In genomic region chr9:8019636-8020035, GRCh38 we compare ENCODE assay signal across 24 cellular contexts.
DNase-seq lines count a peak whose midpoint lies in the region; ATAC-seq, FAIRE-seq and TF ChIP-seq lines count a peak whose summit lies in the region.
"Had no signal": no experiment of that assay in that cellular context is flagged by ENCODE, and none has a peak within 500 bp of the region (broad histone marks: within the 10 kb centered on the region; RNA-seq: fewer than 3 reads in every experiment).

No MANE protein-coding gene starts in this region.

- no peaks in the 10 kb centered on the region for H3K9me1 ChIP-seq in K562 (ENCODE audit: control insufficient read depth, insufficient read depth, low read length)

- no peaks in the 10 kb centered on the region for H3K27me3 Mint-ChIP-seq in activated CD4-positive, alpha-beta T cell treated with anti-CD3 and anti-CD28 coated beads, Interleukin-2, amount 10 ng/mL, durations not matched to agents 7 days and 5 days
- H3K27me3 Mint-ChIP-seq: CD4-positive, CD25-positive, alpha-beta regulatory T cell had no signal

- no peak overlapping the region for H3K4me3 Mint-ChIP-seq in activated CD4-positive, alpha-beta T cell treated with anti-CD3 and anti-CD28 coated beads, Interleukin-2, amount 10 ng/mL, durations not matched to agents 7 days and 5 days
- H3K4me3 Mint-ChIP-seq: CD14-positive monocyte; CD4-positive, alpha-beta memory T cell; CD4-positive, CD25-positive, alpha-beta regulatory T cell; CD8-positive, alpha-beta memory T cell had no signal

- H3K27ac ChIP-seq in HepG2 (ENCODE audit: extremely low read length, insufficient read depth, low read length) (no peak overlapping the region), right lobe of liver (no peak overlapping the region), K562 (ENCODE audit: extremely low read depth, low read depth, low read length) (no peak overlapping the region)
- H3K27ac ChIP-seq: 22Rv1, BLaER1 had no signal

- in situ Hi-C loops in HepG2 (cut with HindIII; ENCODE audit: extremely low pct_ligation_motif_present, low pct_unique_long_range_greater_than_20kb) (no loop called here), K562 (cut with MboI) (no loop called here)

- H2AFZ ChIP-seq in HepG2 (ENCODE audit: low read length) = no peak overlapping the region
- H2AFZ ChIP-seq in K562 (ENCODE audit: low read depth, low read length) = no peak overlapping the region

- peaks cover 63% of the 10 kb centered on the region for H3K9me3 ChIP-seq in HepG2 (ENCODE audit: low read length)
- H3K9me3 ChIP-seq in right lobe of liver = no peaks in the 10 kb centered on the region
- H3K9me3 ChIP-seq in K562 (replicated peaks; ENCODE audit: control insufficient read depth, insufficient read depth, low read depth, low read length) = no peaks in the 10 kb centered on the region; the same call in 1 of the 2 replicates
- H3K9me3 ChIP-seq: BE2C had no signal

- no peaks in the 10 kb centered on the region for H3K79me2 ChIP-seq in HepG2 (ENCODE audit: insufficient read depth, low read length)
- no peaks in the 10 kb centered on the region for H3K79me2 ChIP-seq in K562 (ENCODE audit: control insufficient read depth, insufficient read depth, low read length)

- H3K9ac ChIP-seq in HepG2 (ENCODE audit: insufficient read depth, low read depth, low read length) (no peak overlapping the region), K562 (ENCODE audit: insufficient read depth in 1 of 2, low read depth in 2 of 2, low read length in 2 of 2) (no peak overlapping the region)
- H3K9ac ChIP-seq: BLaER1 had no signal

- CTCF ChIA-PET in HepG2 (lab: Yijun Ruan, JAX; ENCODE audit: low intra/inter-chr PET ratio, low total read pairs) = no interaction called here
- CTCF ChIA-PET in K562 (lab: Yijun Ruan, JAX; ENCODE audit: low intra/inter-chr PET ratio) = no interaction called here
- CTCF ChIA-PET in activated CD4-positive, alpha-beta T cell treated with anti-CD3 and anti-CD28 coated beads, Interleukin-2, amount 10 ng/mL, durations not matched to agents 7 days and 5 days (lab: Charles Lee) = no interaction called here

- intact Hi-C loops in HepG2 (cut with micrococcal nuclease; ENCODE audit: unreplicated experiment) (no loop called here), right lobe of liver (cut with DNase I) (no loop called here), K562 (cut with micrococcal nuclease) (no loop called here)

- no peak for TF ChIP-seq POLR2A in HepG2 (IDR thresholded peaks at IDR 0.05; ENCODE audit: insufficient read depth in 1 of 2, low read depth in 2 of 2, low read length in 2 of 2)
- no peak for TF ChIP-seq POLR2A in right lobe of liver (IDR thresholded peaks at IDR 0.05)
- no peak for TF ChIP-seq POLR2A in K562 (conservative IDR thresholded peaks at IDR 0.05)

- POLR2A ChIA-PET in HepG2 (lab: Yijun Ruan, JAX) = no interaction called here
- POLR2A ChIA-PET in K562 (lab: Yijun Ruan, JAX) = no interaction called here
- POLR2A ChIA-PET in activated CD4-positive, alpha-beta T cell treated with anti-CD3 and anti-CD28 coated beads, Interleukin-2, amount 10 ng/mL, durations not matched to agents 7 days and 5 days (lab: Charles Lee) = no interaction called here

- no peaks in the 10 kb centered on the region for H3K4me1 Mint-ChIP-seq in activated CD4-positive, alpha-beta T cell treated with anti-CD3 and anti-CD28 coated beads, Interleukin-2, amount 10 ng/mL, durations not matched to agents 7 days and 5 days
- H3K4me1 Mint-ChIP-seq: CD14-positive monocyte; CD4-positive, alpha-beta memory T cell; CD4-positive, CD25-positive, alpha-beta regulatory T cell; CD8-positive, alpha-beta memory T cell had no signal

- no peak overlapping the region for H3K4me3 ChIP-seq in HepG2 (replicated peaks in 1 of 3; ENCODE audit: insufficient read depth in 1 of 3, low read depth in 2 of 3, low read length in 3 of 3)
- H3K4me3 ChIP-seq in right lobe of liver = no peak overlapping the region
- H3K4me3 ChIP-seq in K562 = no peak overlapping the region
- H3K4me3 ChIP-seq: BLaER1, GM12878 had no signal

- TF ChIP-seq CTCF in HepG2 (CRISPR knock-in tag; IDR thresholded peaks at IDR 0.05) = no peak
- no peak for TF ChIP-seq CTCF in right lobe of liver (IDR thresholded peaks at IDR 0.05)
- no peak for TF ChIP-seq CTCF in K562 (IDR thresholded peaks at IDR 0.05 in 2 of 3, conservative IDR thresholded peaks at IDR 0.05 in 1 of 3; ENCODE audit: insufficient read depth in 2 of 3, low read depth in 1 of 3, low read length in 3 of 3)

- H3K27me3 ChIP-seq in HepG2 (ENCODE audit: control insufficient read depth in 1 of 2, insufficient read depth in 2 of 2, low read length in 2 of 2) (no peaks in the 10 kb centered on the region), right lobe of liver (no peaks in the 10 kb centered on the region), K562 (ENCODE audit: control insufficient read depth in 2 of 2, insufficient read depth in 2 of 2, low read length in 2 of 2) (no peaks in the 10 kb centered on the region)
- H3K27me3 ChIP-seq: BE2C, BLaER1 had no signal

- no peaks in the 10 kb centered on the region for H3K36me3 ChIP-seq in HepG2 (replicated peaks in 1 of 2; ENCODE audit: control insufficient read depth in 1 of 2, insufficient read depth in 2 of 2, low read length in 2 of 2)
- no peaks in the 10 kb centered on the region for H3K36me3 ChIP-seq in right lobe of liver
- H3K36me3 ChIP-seq in K562 (ENCODE audit: control insufficient read depth, insufficient read depth, low read length) = no peaks in the 10 kb centered on the region
- H3K36me3 ChIP-seq: BE2C, BLaER1 had no signal

- peaks cover 9% of the 10 kb centered on the region for H3K9me3 Mint-ChIP-seq in activated CD4-positive, alpha-beta T cell treated with anti-CD3 and anti-CD28 coated beads, Interleukin-2, amount 10 ng/mL, durations not matched to agents 7 days and 5 days

- TF ChIP-seq EP300 in HepG2 (IDR thresholded peaks at IDR 0.05; ENCODE audit: low read depth in 2 of 2, low read length in 2 of 2) (no peak), HepG2 (CRISPR knock-in tag; IDR thresholded peaks at IDR 0.05; ENCODE audit: borderline replicate concordance) (no peak), K562 (IDR thresholded peaks at IDR 0.05; ENCODE audit: low read length) (no peak)

- H3K4me1 ChIP-seq in HepG2 (ENCODE audit: insufficient read depth, low read length) (no peaks in the 10 kb centered on the region), right lobe of liver (no peaks in the 10 kb centered on the region), K562 (replicated peaks in 1 of 2; ENCODE audit: control insufficient read depth in 2 of 2, insufficient read depth in 2 of 2, low read length in 2 of 2) (no peaks in the 10 kb centered on the region)
- H3K4me1 ChIP-seq: BE2C, BLaER1 had no signal

- H4K20me1 ChIP-seq in HepG2 (ENCODE audit: insufficient read depth, low read length) (no peaks in the 10 kb centered on the region), K562 (replicated peaks; ENCODE audit: control insufficient read depth, insufficient read depth, low read length) (no peaks in the 10 kb centered on the region)
- H4K20me1 ChIP-seq: BLaER1 had no signal

- FAIRE-seq in HepG2 (lab: Jason Lieb, UNC) = no peak
- FAIRE-seq in K562 (lab: Jason Lieb, UNC) = no peak
- FAIRE-seq: GM12878, GM12892, GM18507 had no signal

- WGBS in HepG2 (ENCODE audit: low lambda C conversion rate) = under 1% methylated on average over 3 of the region's 3 CpGs
- WGBS in right lobe of liver (ENCODE audit: insufficient coverage, low coverage, low lambda C conversion rate, missing lambda C conversion rate) = 18% methylated on average over 3 of the region's 3 CpGs
- WGBS in K562 (ENCODE audit: insufficient coverage, low coverage, missing lambda C conversion rate) = 2% methylated on average over 3 of the region's 3 CpGs

- H3K36me3 Mint-ChIP-seq in activated CD4-positive, alpha-beta T cell treated with anti-CD3 and anti-CD28 coated beads, Interleukin-2, amount 10 ng/mL, durations not matched to agents 7 days and 5 days (ENCODE audit: low read depth) = no peaks in the 10 kb centered on the region
- H3K36me3 Mint-ChIP-seq: CD14-positive monocyte; CD4-positive, CD25-positive, alpha-beta regulatory T cell had no signal

- H3K27ac Mint-ChIP-seq in activated CD4-positive, alpha-beta T cell treated with anti-CD3 and anti-CD28 coated beads, Interleukin-2, amount 10 ng/mL, durations not matched to agents 7 days and 5 days = no peak overlapping the region
- H3K27ac Mint-ChIP-seq: CD14-positive monocyte; CD4-positive, alpha-beta memory T cell; CD4-positive, CD25-positive, alpha-beta regulatory T cell; CD8-positive, alpha-beta memory T cell had no signal

- BruUV-seq in HepG2 (replicated peaks; lab: Mats Ljungman, UMichigan) (no TSS peak), K562 (replicated peaks; lab: Mats Ljungman, UMichigan) (no TSS peak)

- no peak for DNase-seq in HepG2 (ENCODE audit: low spot score)
- no peak for DNase-seq in right lobe of liver
- no peak for DNase-seq in K562 (ENCODE audit: extremely low read depth in 1 of 4, low spot score in 3 of 4)
- DNase-seq in activated CD4-positive, alpha-beta T cell treated with anti-CD3 and anti-CD28 coated beads, Interleukin-2, amount 10 ng/mL, durations not matched to agents 7 days and 5 days = no peak
- no peak for DNase-seq in NCI-H1417 (lab: John Stamatoyannopoulos, UW)
- DNase-seq: ACHN; BE2C; CD4-positive, alpha-beta memory T cell; CD4-positive, CD25-positive, alpha-beta regulatory T cell; CD8-positive, alpha-beta memory T cell; COR-L47; DMS 273 treated with DMSO at 0.1 percent for 48 hours; DMS153; DMS53; DMS79; DND-41; EL; GDM1 had no signal

- no peak for TF ChIP-seq RAD21 in HepG2 (CRISPR knock-in tag; IDR thresholded peaks at IDR 0.05)
- TF ChIP-seq RAD21 in K562 (CRISPR knock-in tag; conservative IDR thresholded peaks at IDR 0.05 in 1 of 2, IDR thresholded peaks at IDR 0.05 in 1 of 2) = no peak

- H3K4me2 ChIP-seq in HepG2 (ENCODE audit: low read depth, low read length) (no peak overlapping the region), K562 (ENCODE audit: insufficient read depth, low read length) (no peak overlapping the region)
- H3K4me2 ChIP-seq: BLaER1 had no signal

- ATAC-seq in HepG2 = no peak
- ATAC-seq in right lobe of liver = no peak
- no peak for ATAC-seq in K562
- ATAC-seq: GM12878 had no signal

TF ChIP-seq in HepG2, 621 proteins besides CTCF, POLR2A, EP300 and RAD21 (continues in another document):
- TF ChIP-seq MATR3 (CRISPR knock-in tag; IDR thresholded peaks at IDR 0.05) (no peak), RFX5 (IDR thresholded peaks at IDR 0.05; ENCODE audit: low read depth, low read length) (no peak)

TF ChIP-seq in K562, 482 proteins besides CTCF, POLR2A, EP300 and RAD21 (continues in another document):
- peak; percentile 47; the same call in 1 of the 2 replicates for TF ChIP-seq MAFF (IDR thresholded peaks at IDR 0.05; ENCODE audit: low read length)
- no peak for TF ChIP-seq ZNF133 (CRISPR knock-in tag; IDR thresholded peaks at IDR 0.05)
- peak; percentile 72 for TF ChIP-seq MAFK (IDR thresholded peaks at IDR 0.05; ENCODE audit: low read length)

Comparison
In these comparisons a context has a peak if more than half of its experiments do, and no peak if none do; other contexts are left out.
1. Of the 241 proteins assayed by ChIP-seq in both HepG2 and K562: peak only in HepG2: none; only in K562: none; in both: MAFF and MAFK; in neither: 239.